ENCODE assay signal across 12 cellular contexts in genomic region chr21:45996311-45997204, GRCh38. TPM values are rescaled to one million over a fixed set of nuclear protein-coding genes. Genes with fewer than 3 reads are reported as not detected.
A peak's percentile ranks its signal among the peaks of the same experiment; 100 is the strongest.
DNase-seq lines count a peak whose midpoint lies in the region; ATAC-seq and TF ChIP-seq lines count a peak whose summit lies in the region.
"Had no signal": no experiment of that assay in that cellular context is flagged by ENCODE, and none has a peak within 500 bp of the region (broad histone marks: within the 10 kb centered on the region; RNA-seq: fewer than 3 reads in every experiment).

No MANE protein-coding gene starts in this region.

- no peak for TF ChIP-seq CTCF in transverse colon (IDR thresholded peaks at IDR 0.05)

- peaks cover 77% of the 10 kb centered on the region for H3K36me3 ChIP-seq in muscle layer of colon (ENCODE audit: insufficient read depth, low read length)
- H3K36me3 ChIP-seq in transverse colon, result peaks cover 0 to 9% (median 0%) of the 10 kb centered on the region in 4 donors

- no peaks in the 10 kb centered on the region for H3K36me3 Mint-ChIP-seq in activated naive CD8-positive, alpha-beta T cell treated with anti-CD3 and anti-CD28 coated beads, Interleukin-2, amount 10 ng/mL, durations not matched to agents 7 days and 5 days
- H3K36me3 Mint-ChIP-seq in activated naive CD8-positive, alpha-beta T cell treated with anti-CD3 and anti-CD28 coated beads, Interleukin-2, amount 50 U/mL, for 24 hours (ENCODE audit: low read depth), result no peaks in the 10 kb centered on the region
- no peaks in the 10 kb centered on the region for H3K36me3 Mint-ChIP-seq in activated T-helper 2 cell treated with anti-CD3 and anti-CD28 coated beads, Interferon-gamma antibody, Interleukin-2, Interleukin-4, amounts not matched to agents 10 μg/mL and 5 μg/mL and 100 μg/mL, durations not matched to agents 14 hours and 24 hours and 36 hours (ENCODE audit: low read depth)

- no peaks in the 10 kb centered on the region for H3K27me3 Mint-ChIP-seq in activated naive CD8-positive, alpha-beta T cell treated with anti-CD3 and anti-CD28 coated beads, Interleukin-2, amount 10 ng/mL, durations not matched to agents 7 days and 5 days
- H3K27me3 Mint-ChIP-seq in activated naive CD8-positive, alpha-beta T cell treated with anti-CD3 and anti-CD28 coated beads, Interleukin-2, amount 50 U/mL, for 24 hours, result no peaks in the 10 kb centered on the region
- H3K27me3 Mint-ChIP-seq in activated T-helper 2 cell treated with anti-CD3 and anti-CD28 coated beads, Interferon-gamma antibody, Interleukin-2, Interleukin-4, amounts not matched to agents 10 μg/mL and 5 μg/mL and 100 μg/mL, durations not matched to agents 14 hours and 24 hours and 36 hours (ENCODE audit: low read depth), result no peaks in the 10 kb centered on the region
- H3K27me3 Mint-ChIP-seq: activated B cell treated with CpG ODN at 0.5 μM for 24 hours had no signal

- no peaks in the 10 kb centered on the region for H3K27me3 ChIP-seq in muscle layer of colon (ENCODE audit: control insufficient read depth in 1 of 2, insufficient read depth in 2 of 2, low read length in 2 of 2)
- H3K27me3 ChIP-seq in transverse colon, result no peaks in the 10 kb centered on the region

- WGBS in transverse colon (ENCODE audit: low coverage in 1 of 2), 2 donors, result 71% methylated on average over 15 of the region's 27 CpGs; no CpG with 5 or more reads in 1 of the 2 donors

- no peak for ATAC-seq in activated naive CD8-positive, alpha-beta T cell treated with anti-CD3 and anti-CD28 coated beads, Interleukin-2, amount 10 ng/mL, durations not matched to agents 7 days and 5 days (ENCODE audit: low read depth)
- ATAC-seq in activated naive CD8-positive, alpha-beta T cell treated with anti-CD3 and anti-CD28 coated beads, Interleukin-2, amount 50 U/mL, for 24 hours, result no peak
- no peak for ATAC-seq in GM18520 (IDR thresholded peaks at IDR 0.05; ENCODE audit: unreplicated experiment)

- no peak overlapping the region for H3K27ac Mint-ChIP-seq in activated naive CD8-positive, alpha-beta T cell treated with anti-CD3 and anti-CD28 coated beads, Interleukin-2, amount 10 ng/mL, durations not matched to agents 7 days and 5 days
- no peak overlapping the region for H3K27ac Mint-ChIP-seq in activated naive CD8-positive, alpha-beta T cell treated with anti-CD3 and anti-CD28 coated beads, Interleukin-2, amount 50 U/mL, for 24 hours
- H3K27ac Mint-ChIP-seq in activated T-helper 2 cell treated with anti-CD3 and anti-CD28 coated beads, Interferon-gamma antibody, Interleukin-2, Interleukin-4, amounts not matched to agents 10 μg/mL and 5 μg/mL and 100 μg/mL, durations not matched to agents 14 hours and 24 hours and 36 hours, result no peak overlapping the region
- H3K27ac Mint-ChIP-seq: activated B cell treated with CpG ODN at 0.5 μM for 24 hours had no signal

- H3K4me3 Mint-ChIP-seq in activated naive CD8-positive, alpha-beta T cell treated with anti-CD3 and anti-CD28 coated beads, Interleukin-2, amount 10 ng/mL, durations not matched to agents 7 days and 5 days, result no peak overlapping the region
- H3K4me3 Mint-ChIP-seq in activated naive CD8-positive, alpha-beta T cell treated with anti-CD3 and anti-CD28 coated beads, Interleukin-2, amount 50 U/mL, for 24 hours, result no peak overlapping the region
- no peak overlapping the region for H3K4me3 Mint-ChIP-seq in activated T-helper 2 cell treated with anti-CD3 and anti-CD28 coated beads, Interferon-gamma antibody, Interleukin-2, Interleukin-4, amounts not matched to agents 10 μg/mL and 5 μg/mL and 100 μg/mL, durations not matched to agents 14 hours and 24 hours and 36 hours (ENCODE audit: low read depth)
- H3K4me3 Mint-ChIP-seq: activated B cell treated with CpG ODN at 0.5 μM for 24 hours had no signal

- H3K4me3 ChIP-seq in muscle layer of colon (ENCODE audit: low read depth in 1 of 2, low read length in 2 of 2) (no peak overlapping the region), transverse colon (no peak overlapping the region)
- H3K4me3 ChIP-seq: lung had no signal

- H3K4me1 Mint-ChIP-seq in activated naive CD8-positive, alpha-beta T cell treated with anti-CD3 and anti-CD28 coated beads, Interleukin-2, amount 10 ng/mL, durations not matched to agents 7 days and 5 days, result no peaks in the 10 kb centered on the region
- no peaks in the 10 kb centered on the region for H3K4me1 Mint-ChIP-seq in activated naive CD8-positive, alpha-beta T cell treated with anti-CD3 and anti-CD28 coated beads, Interleukin-2, amount 50 U/mL, for 24 hours
- H3K4me1 Mint-ChIP-seq in activated T-helper 2 cell treated with anti-CD3 and anti-CD28 coated beads, Interferon-gamma antibody, Interleukin-2, Interleukin-4, amounts not matched to agents 10 μg/mL and 5 μg/mL and 100 μg/mL, durations not matched to agents 14 hours and 24 hours and 36 hours (ENCODE audit: low read depth), result no peaks in the 10 kb centered on the region
- H3K4me1 Mint-ChIP-seq: activated B cell treated with CpG ODN at 0.5 μM for 24 hours had no signal

- intact Hi-C loops in transverse colon (cut with DNase I; ENCODE audit: low total_unique reads), result no loop called here
- intact Hi-C loops in activated T-helper 2 cell treated with anti-CD3 and anti-CD28 coated beads, Interferon-gamma antibody, Interleukin-2, Interleukin-4, amounts not matched to agents 10 μg/mL and 5 μg/mL and 100 μg/mL, durations not matched to agents 14 hours and 24 hours and 36 hours (cut with micrococcal nuclease), result no loop called here

- POLR2A ChIA-PET in activated naive CD8-positive, alpha-beta T cell treated with anti-CD3 and anti-CD28 coated beads, Interleukin-2, amount 10 ng/mL, durations not matched to agents 7 days and 5 days (lab: Charles Lee), result no interaction called here

- H3K4me1 ChIP-seq in muscle layer of colon (ENCODE audit: insufficient read depth, low read length) (peaks cover 40% of the 10 kb centered on the region), transverse colon (peaks cover 0 to 2% (median 0%) of the 10 kb centered on the region in 4 donors)

- peak overlapping the region; percentile 56 for H3K27ac ChIP-seq in muscle layer of colon (ENCODE audit: low read depth, low read length)
- H3K27ac ChIP-seq in transverse colon, result peak overlapping the region in 3 of 4 donors; percentile 49 to 86 (median 51)

- DNase-seq in activated naive CD8-positive, alpha-beta T cell treated with anti-CD3 and anti-CD28 coated beads, Interleukin-2, amount 10 ng/mL, durations not matched to agents 7 days and 5 days, result peak; percentile 24
- DNase-seq in activated naive CD8-positive, alpha-beta T cell treated with anti-CD3 and anti-CD28 coated beads, Interleukin-2, amount 50 U/mL, for 24 hours, result no peak
- DNase-seq in ecto neural progenitor cell (ENCODE audit: low spot score) (peak; percentile 39), transverse colon (no peak), NCI-H2196 (lab: John Stamatoyannopoulos, UW; ENCODE audit: unreplicated experiment) (no peak)
- DNase-seq in activated T-helper 2 cell treated with anti-CD3 and anti-CD28 coated beads, Interferon-gamma antibody, Interleukin-2, Interleukin-4, amounts not matched to agents 10 μg/mL and 5 μg/mL and 100 μg/mL, durations not matched to agents 14 hours and 24 hours and 36 hours (ENCODE audit: low spot score), result no peak
- DNase-seq: activated B cell treated with CpG ODN at 0.5 μM for 24 hours, NCI-H2107, occipital lobe had no signal

- in situ Hi-C loops in transverse colon (cut with MboI; ENCODE audit: low pct_ligation_motif_present in 1 of 4, low pct_unique_long_range_greater_than_20kb in 1 of 4, low sequenced_read_pairs in 3 of 4), result no loop called here

- H3K9ac ChIP-seq in muscle layer of colon (ENCODE audit: low read length), result no peak overlapping the region

- TF ChIP-seq EP300 in transverse colon (IDR thresholded peaks at IDR 0.05; ENCODE audit: low read depth), result no peak

- no peaks in the 10 kb centered on the region for H3K9me3 ChIP-seq in muscle layer of colon (ENCODE audit: low read length)
- no peaks in the 10 kb centered on the region for H3K9me3 ChIP-seq in transverse colon

- no peaks in the 10 kb centered on the region for H3K9me3 Mint-ChIP-seq in activated naive CD8-positive, alpha-beta T cell treated with anti-CD3 and anti-CD28 coated beads, Interleukin-2, amount 10 ng/mL, durations not matched to agents 7 days and 5 days
- H3K9me3 Mint-ChIP-seq in activated naive CD8-positive, alpha-beta T cell treated with anti-CD3 and anti-CD28 coated beads, Interleukin-2, amount 50 U/mL, for 24 hours, result no peaks in the 10 kb centered on the region
- no peaks in the 10 kb centered on the region for H3K9me3 Mint-ChIP-seq in activated T-helper 2 cell treated with anti-CD3 and anti-CD28 coated beads, Interferon-gamma antibody, Interleukin-2, Interleukin-4, amounts not matched to agents 10 μg/mL and 5 μg/mL and 100 μg/mL, durations not matched to agents 14 hours and 24 hours and 36 hours
- H3K9me3 Mint-ChIP-seq: activated B cell treated with CpG ODN at 0.5 μM for 24 hours had no signal

- no peak for TF ChIP-seq POLR2A in transverse colon (IDR thresholded peaks at IDR 0.05)

RNA-seq across cellular contexts. Expression of gene COL6A1, which starts 15.0 kb away (rescaled TPM):
- total RNA-seq in activated naive CD8-positive, alpha-beta T cell treated with anti-CD3 and anti-CD28 coated beads, Interleukin-2, amount 10 ng/mL, durations not matched to agents 7 days and 5 days, result 1 to 10 TPM; 3.5 to 3.8 TPM
- 100 to 1,000 TPM; 166 to 580 (median 346) TPM for total RNA-seq in transverse colon
- 0.23 and 0.37 TPM in 2 replicates for total RNA-seq in activated T-helper 2 cell treated with anti-CD3 and anti-CD28 coated beads, Interferon-gamma antibody, Interleukin-2, Interleukin-4, amounts not matched to agents 10 μg/mL and 5 μg/mL and 100 μg/mL, durations not matched to agents 14 hours and 24 hours and 36 hours

Comparison
In these comparisons a context has a peak if more than half of its experiments do, and no peak if none do; other contexts are left out.
1. DNase-seq: peak in activated naive CD8-positive, alpha-beta T cell treated with anti-CD3 and anti-CD28 coated beads, Interleukin-2, amount 10 ng/mL, durations not matched to agents 7 days and 5 days (single experiment) and ecto neural progenitor cell (single experiment); none in activated naive CD8-positive, alpha-beta T cell treated with anti-CD3 and anti-CD28 coated beads, Interleukin-2, amount 50 U/mL, for 24 hours (single experiment), transverse colon (single experiment), activated T-helper 2 cell treated with anti-CD3 and anti-CD28 coated beads, Interferon-gamma antibody, Interleukin-2, Interleukin-4, amounts not matched to agents 10 μg/mL and 5 μg/mL and 100 μg/mL, durations not matched to agents 14 hours and 24 hours and 36 hours (single experiment) and NCI-H2196 (single experiment).
2. RNA of gene COL6A1, which starts 15.0 kb away (total RNA-seq): 166 to 580 TPM in transverse colon; 3.5 to 3.8 TPM in activated naive CD8-positive, alpha-beta T cell treated with anti-CD3 and anti-CD28 coated beads, Interleukin-2, amount 10 ng/mL, durations not matched to agents 7 days and 5 days and 0.23 to 0.37 TPM in activated T-helper 2 cell treated with anti-CD3 and anti-CD28 coated beads, Interferon-gamma antibody, Interleukin-2, Interleukin-4, amounts not matched to agents 10 μg/mL and 5 μg/mL and 100 μg/mL, durations not matched to agents 14 hours and 24 hours and 36 hours; every median in the first group is over 10 times any median in the second.